Comparison of ENCODE assay signal across 27 cellular contexts in the genomic region with DNA sequence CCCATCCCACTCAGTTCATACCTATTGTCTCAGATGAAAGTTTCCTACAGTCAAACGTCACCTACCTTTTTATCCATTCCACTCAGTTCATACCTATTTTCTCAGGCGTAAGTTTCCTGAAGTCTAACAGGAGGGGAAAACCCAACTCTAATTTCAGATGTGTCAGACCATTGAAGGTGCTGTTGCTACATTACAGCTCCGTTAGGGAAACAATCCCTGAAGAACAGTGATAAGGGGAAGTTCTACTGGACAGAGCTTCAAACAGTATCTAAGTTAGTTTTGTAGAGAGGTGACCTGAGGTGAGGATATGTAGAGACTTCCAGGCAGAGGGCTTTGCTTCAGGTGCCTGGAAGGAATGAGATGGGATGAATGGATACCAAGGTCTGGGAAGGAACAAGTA.
"Had no signal": no experiment of that assay in that cellular context is flagged by ENCODE, and none has a peak within 500 bp of the region (broad histone marks: within the 10 kb centered on the region; RNA-seq: fewer than 3 reads in every experiment).

No MANE protein-coding gene starts in this region.

- H3K4me1 ChIP-seq: stomach, suprapubic skin, testis, thyroid gland, tibial nerve, transverse colon, upper lobe of left lung, upper lobe of right lung, uterus, vagina had no signal

- DNase-seq: stimulated activated CD4-positive, alpha-beta T cell treated with anti-CD3 and anti-CD28 coated beads, Interleukin-2, amount 100 ng/mL, for 48 hours; stimulated activated CD4-positive, alpha-beta T cell treated with anti-CD3 and anti-CD28 coated beads, Interleukin-4, amount 100 ng/mL, for 1 hour; stimulated activated CD4-positive, alpha-beta T cell treated with anti-CD3 and anti-CD28 coated beads, Interleukin-4, amount 100 ng/mL, for 24 hours; stimulated activated CD4-positive, alpha-beta T cell treated with anti-CD3 and anti-CD28 coated beads, Interleukin-4, amount 100 ng/mL, for 4 hours; stimulated activated CD8-positive, alpha-beta memory T cell treated with anti-CD3 and anti-CD28 coated beads, Interleukin-4, amount 100 ng/mL, for 48 hours; stimulated activated naive B cell treated with anti-CD40 and anti-IgM and Interleukin-4, amounts not matched to agents 10 μg/mL and 1 μg/mL and 100 μg/mL, for 72 hours; stimulated activated naive CD4-positive, alpha-beta T cell; stimulated activated naive CD4-positive, alpha-beta T cell treated with Interleukin-2 at 50 U/mL for 16 hours; stimulated activated naive CD8-positive, alpha-beta T cell treated with anti-CD3 and anti-CD28 coated beads, Interleukin-15, amount 100 ng/mL, for 72 hours; stimulated activated naive CD8-positive, alpha-beta T cell treated with anti-CD3 and anti-CD28 coated beads, Interleukin-15, Interleukin-2, amounts not matched to agents 100 U/mL and 50 U/mL, for 24 hours; stomach; substantia nigra; testis; thyroid gland; tibial artery; transverse colon; trophoblast cell; upper lobe of left lung; upper lobe of right lung; uterus had no signal

- FAIRE-seq: urothelium cell line had no signal

- H3K9me3 ChIP-seq: stomach, suprapubic skin, testis, thoracic aorta, thyroid gland, tibial artery, tibial nerve, transverse colon, upper lobe of left lung, upper lobe of right lung, uterus, vagina had no signal

- H3K27ac ChIP-seq: stomach, suprapubic skin, testis, thoracic aorta, thyroid gland, tibial artery, tibial nerve, transverse colon, upper lobe of left lung, upper lobe of right lung, uterus, vagina had no signal

- ATAC-seq: stimulated activated effector memory CD8-positive, alpha-beta T cell treated with anti-CD3 and anti-CD28 coated beads, Interleukin-12 subunit alpha, Interleukin-12 subunit beta, amount 100 ng/mL, for 72 hours; stimulated activated memory B cell treated with anti-CD40 and anti-IgM and Interleukin-4, amounts not matched to agents 10 μg/mL and 1 μg/mL and 100 μg/mL, for 72 hours; stimulated activated naive B cell treated with anti-CD40 and anti-IgM and Interleukin-4, amounts not matched to agents 10 μg/mL and 1 μg/mL and 100 μg/mL, for 72 hours; stimulated activated naive CD8-positive, alpha-beta T cell treated with anti-CD3 and anti-CD28 coated beads, Interleukin-15, amount 100 ng/mL, for 72 hours; stimulated activated naive CD8-positive, alpha-beta T cell treated with anti-CD3 and anti-CD28 coated beads, Interleukin-15, Interleukin-2, amounts not matched to agents 100 U/mL and 50 U/mL, for 24 hours; upper lobe of right lung had no signal

- H3K4me3 ChIP-seq: stomach, suprapubic skin, testis, thoracic aorta, thyroid gland, tibial artery, tibial nerve, transverse colon, upper lobe of left lung, upper lobe of right lung, uterus, vagina had no signal

- H3K27me3 ChIP-seq: stomach, suprapubic skin, testis, thyroid gland, tibial artery, tibial nerve, transverse colon, upper lobe of left lung, upper lobe of right lung, uterus, vagina had no signal

- H3K36me3 ChIP-seq: stomach, suprapubic skin, thoracic aorta, thyroid gland, tibial artery, tibial nerve, transverse colon, upper lobe of left lung, upper lobe of right lung, uterus, vagina had no signal
